26 cellular contexts compared by ENCODE assay signal in genomic region chr22:46273432-46274148, GRCh38. TPM values are rescaled to one million over a fixed set of nuclear protein-coding genes. Genes with fewer than 3 reads are reported as not detected.
"Had no signal": no experiment of that assay in that cellular context is flagged by ENCODE, and none has a peak within 500 bp of the region (broad histone marks: within the 10 kb centered on the region; RNA-seq: fewer than 3 reads in every experiment).

No MANE protein-coding gene starts in this region.

- H3K27ac Mint-ChIP-seq: activated CD4-positive, alpha-beta memory T cell treated with anti-CD3 and anti-CD28 coated beads, Interleukin-2, amount 10 ng/mL, durations not matched to agents 7 days and 5 days; activated CD4-positive, alpha-beta T cell treated with anti-CD3 and anti-CD28 coated beads for 36 hours; activated naive CD4-positive, alpha-beta T cell treated with anti-CD3 and anti-CD28 coated beads for 36 hours; activated naive CD8-positive, alpha-beta T cell; activated T-helper 17 cell treated with anti-CD3 and anti-CD28 coated beads, Interleukin-2, amount 50 U/mL, for 72 hours had no signal

- H3K4me3 ChIP-seq: cardiac muscle cell, SK-N-MC had no signal

- ATAC-seq: activated CD4-positive, alpha-beta T cell treated with anti-CD3 and anti-CD28 coated beads for 36 hours; activated T-helper 17 cell treated with anti-CD3 and anti-CD28 coated beads, Interleukin-2, amount 50 U/mL, for 72 hours had no signal

- H3K27ac ChIP-seq: brain microvascular endothelial cell, cardiac muscle cell, SK-N-MC, VCaP had no signal

- H3K27me3 ChIP-seq: brain microvascular endothelial cell, cardiac muscle cell had no signal

- DNase-seq: activated CD4-positive, alpha-beta memory T cell treated with anti-CD3 and anti-CD28 coated beads, Interleukin-2, amount 10 ng/mL, durations not matched to agents 7 days and 5 days; activated CD4-positive, alpha-beta T cell treated with anti-CD3 and anti-CD28 coated beads for 36 hours; activated CD4-positive, alpha-beta T cell treated with anti-CD3 and anti-CD28 coated beads, Interleukin-2, amount 50 U/mL, for 1 hour; activated gamma-delta T cell; activated naive CD4-positive, alpha-beta T cell treated with anti-CD3 and anti-CD28 coated beads for 36 hours; activated T-cell treated with anti-CD3 and anti-CD28 coated beads for 4 hours; activated T-cell treated with anti-CD3 and anti-CD28 coated beads, Interleukin-2, amount 50 U/mL, for 48 hours; brain microvascular endothelial cell; KG1; NCI-H1048; NCI-H146; NCI-H187 treated with DMSO at 0.1 percent for 48 hours; NCI-H2081 treated with DMSO at 0.1 percent for 48 hours; NCI-H2171 treated with DMSO at 0.1 percent for 48 hours; NCI-H510A treated with DMSO at 0.1 percent for 48 hours; T-helper 1 cell had no signal

- H3K9me3 Mint-ChIP-seq: activated CD4-positive, alpha-beta memory T cell treated with anti-CD3 and anti-CD28 coated beads, Interleukin-2, amount 10 ng/mL, durations not matched to agents 7 days and 5 days; activated naive CD4-positive, alpha-beta T cell treated with anti-CD3 and anti-CD28 coated beads for 36 hours; activated T-helper 17 cell treated with anti-CD3 and anti-CD28 coated beads, Interleukin-2, amount 50 U/mL, for 72 hours had no signal

- FAIRE-seq: RCC 7860 had no signal

- H3K27me3 Mint-ChIP-seq: activated CD4-positive, alpha-beta memory T cell treated with anti-CD3 and anti-CD28 coated beads, Interleukin-2, amount 10 ng/mL, durations not matched to agents 7 days and 5 days; activated CD4-positive, alpha-beta T cell treated with anti-CD3 and anti-CD28 coated beads for 36 hours; activated naive CD8-positive, alpha-beta T cell; activated T-helper 17 cell treated with anti-CD3 and anti-CD28 coated beads, Interleukin-2, amount 50 U/mL, for 72 hours had no signal

- H3K4me3 Mint-ChIP-seq: activated CD4-positive, alpha-beta memory T cell treated with anti-CD3 and anti-CD28 coated beads, Interleukin-2, amount 10 ng/mL, durations not matched to agents 7 days and 5 days; activated CD4-positive, alpha-beta T cell treated with anti-CD3 and anti-CD28 coated beads for 36 hours; activated naive CD4-positive, alpha-beta T cell treated with anti-CD3 and anti-CD28 coated beads for 36 hours; activated naive CD8-positive, alpha-beta T cell; activated T-helper 17 cell treated with anti-CD3 and anti-CD28 coated beads, Interleukin-2, amount 50 U/mL, for 72 hours had no signal

RNA-seq across cellular contexts. Expression of gene PKDREJ, which starts 10.4 kb away (rescaled TPM):
- total RNA-seq: activated CD4-positive, alpha-beta memory T cell treated with anti-CD3 and anti-CD28 coated beads, Interleukin-2, amount 10 ng/mL, durations not matched to agents 7 days and 5 days; activated CD4-positive, alpha-beta T cell treated with anti-CD3 and anti-CD28 coated beads for 36 hours; activated CD8-positive, alpha-beta memory T cell treated with anti-CD3 and anti-CD28 coated beads for 36 hours; activated naive CD4-positive, alpha-beta T cell treated with anti-CD3 and anti-CD28 coated beads for 36 hours; activated T-helper 17 cell treated with anti-CD3 and anti-CD28 coated beads, Interleukin-2, amount 50 U/mL, for 72 hours; LHCN-M2; M059J; T-helper 2 cell treated with Interferon-gamma antibody and Interleukin-4, amounts not matched to agents 100 ng/mL and 5 ng/mL, for 36 hours had no signal
